14 cellular contexts compared by ENCODE assay signal in genomic region chr22:46456818-46457163, GRCh38.
DNase-seq lines count a peak whose midpoint lies in the region; ATAC-seq and TF ChIP-seq lines count a peak whose summit lies in the region.
"Had no signal": no experiment of that assay in that cellular context is flagged by ENCODE, and none has a peak within 500 bp of the region (broad histone marks: within the 10 kb centered on the region; RNA-seq: fewer than 3 reads in every experiment).

No MANE protein-coding gene starts in this region.

- H3K4me3 ChIP-seq in BLaER1 (peak overlapping the region; percentile 26; the same call in 1 of the 2 replicates), RWPE2 (ENCODE audit: severe bottlenecking) (no peak overlapping the region), smooth muscle cell (no peak overlapping the region)
- H3K4me3 ChIP-seq: HAP-1 had no signal

- peaks cover 91% of the 10 kb centered on the region for H3K4me1 ChIP-seq in BLaER1
- peaks cover 53% of the 10 kb centered on the region for H3K4me1 ChIP-seq in RWPE2 (ENCODE audit: insufficient read depth, poor library complexity, severe bottlenecking)
- peaks cover 11% of the 10 kb centered on the region for H3K4me1 ChIP-seq in smooth muscle cell (ENCODE audit: low read depth)
- H3K4me1 ChIP-seq: HAP-1 had no signal

- intact Hi-C loops in left cardiac atrium (cut with DNase I): no loop called here

- H3K79me2 ChIP-seq in smooth muscle cell (ENCODE audit: low read depth): no peaks in the 10 kb centered on the region

- DNase-seq in RWPE2 (ENCODE audit: low spot score) (no peak), islet precursor cell (peak; percentile 37), smooth muscle cell (lab: John Stamatoyannopoulos, UW; ENCODE audit: unreplicated experiment) (no peak), NCI-H524 treated with DMSO at 0.1 percent for 48 hours (lab: John Stamatoyannopoulos, UW) (no peak), left cardiac atrium (no peak)
- DNase-seq in effector CD8-positive, alpha-beta T cell (lab: John Stamatoyannopoulos, UW): no peak
- DNase-seq: 8988T; AML-193; C1 segment of cervical spinal cord; CD4-positive, alpha-beta T cell; DMS153; DMS79 treated with DMSO at 0.1 percent for 48 hours had no signal

- H3K9ac ChIP-seq in BLaER1 (no peak overlapping the region), smooth muscle cell (ENCODE audit: low read depth) (no peak overlapping the region)

- no peaks in the 10 kb centered on the region for H4K20me1 ChIP-seq in BLaER1
- H4K20me1 ChIP-seq in smooth muscle cell (ENCODE audit: low read depth): no peaks in the 10 kb centered on the region

- H3K27ac ChIP-seq in BLaER1: peak overlapping the region; percentile 44
- H3K27ac ChIP-seq in RWPE2 (ENCODE audit: poor library complexity, severe bottlenecking): peak overlapping the region; percentile 36
- peak overlapping the region; percentile 80 for H3K27ac ChIP-seq in smooth muscle cell (ENCODE audit: low read depth)

- H3K27me3 ChIP-seq in BLaER1 (peaks cover 15% of the 10 kb centered on the region; the same call in 1 of the 2 replicates), RWPE2 (ENCODE audit: insufficient read depth, poor library complexity, severe bottlenecking) (no peaks in the 10 kb centered on the region), smooth muscle cell (ENCODE audit: low read depth) (no peaks in the 10 kb centered on the region)

- WGBS in smooth muscle cell (ENCODE audit: low lambda C conversion rate): 97% methylated on average over 12 of the region's 12 CpGs

- no peak for ATAC-seq in RWPE2 (ENCODE audit: low read depth)
- ATAC-seq in left cardiac atrium: no peak

- no peak overlapping the region for H2AFZ ChIP-seq in smooth muscle cell (ENCODE audit: low read depth)

- TF ChIP-seq CTCF in RWPE2 (IDR thresholded peaks at IDR 0.05; ENCODE audit: poor library complexity, severe bottlenecking): no peak
- no peak for TF ChIP-seq CTCF in smooth muscle cell (IDR thresholded peaks at IDR 0.05; ENCODE audit: borderline replicate concordance, insufficient read depth, poor library complexity, severe bottlenecking)

- H3F3A ChIP-seq in smooth muscle cell (ENCODE audit: low read depth): no peaks in the 10 kb centered on the region

- no peaks in the 10 kb centered on the region for H3K36me3 ChIP-seq in BLaER1
- peaks cover 21% of the 10 kb centered on the region for H3K36me3 ChIP-seq in RWPE2 (ENCODE audit: low read depth)
- H3K36me3 ChIP-seq in smooth muscle cell (ENCODE audit: low read depth): no peaks in the 10 kb centered on the region
- H3K36me3 ChIP-seq: HAP-1 had no signal

- H3K9me3 ChIP-seq in BLaER1 (no peaks in the 10 kb centered on the region), RWPE2 (ENCODE audit: severe bottlenecking) (no peaks in the 10 kb centered on the region), smooth muscle cell (replicated peaks; ENCODE audit: low read depth) (no peaks in the 10 kb centered on the region)
- H3K9me3 ChIP-seq: HAP-1 had no signal

- H3K4me2 ChIP-seq in BLaER1 (peak overlapping the region; percentile 91), smooth muscle cell (no peak overlapping the region)
